Comparison of ENCODE assay signal across 21 cellular contexts in the genomic region with DNA sequence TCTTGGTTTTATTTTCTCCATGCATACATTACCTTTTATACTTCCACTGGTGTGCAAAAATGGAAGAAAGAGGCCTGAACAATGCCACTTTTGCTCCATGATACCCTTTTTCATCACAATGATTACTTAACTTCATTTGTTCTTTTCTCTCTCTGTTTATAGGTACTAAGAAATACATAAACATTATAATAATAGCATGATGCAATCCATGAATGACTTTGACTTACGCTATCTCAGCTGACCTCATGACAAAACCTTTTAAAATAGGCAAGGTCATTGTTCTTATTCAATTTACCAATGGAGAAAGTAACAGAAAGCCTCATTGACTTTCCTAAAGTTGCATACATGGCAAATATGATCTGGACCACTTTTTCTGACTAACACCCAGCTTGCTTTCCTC.
"Had no signal": no experiment of that assay in that cellular context is flagged by ENCODE, and none has a peak within 500 bp of the region (broad histone marks: within the 10 kb centered on the region; RNA-seq: fewer than 3 reads in every experiment).

No MANE protein-coding gene starts in this region.

- H3K9ac ChIP-seq: SK-N-SH had no signal

- DNase-seq: Karpas-422, KG1, MG63, NCI-H1092, NCI-H1105 treated with DMSO at 0.1 percent for 48 hours, NCI-H1417 treated with DMSO at 0.1 percent for 48 hours, NCI-H146, NCI-H1694 treated with DMSO at 0.1 percent for 48 hours, NCI-H1930, NCI-H2081, NCI-H2171, NCI-H226, NCI-H446, NCI-H510A, NCI-H524 treated with DMSO at 0.1 percent for 48 hours, NCI-H69, NCI-H774, RPMI8226, SHP77, SK-N-SH, SW 1271 had no signal

- H3K4me3 ChIP-seq: MG63 had no signal

- H3K36me3 ChIP-seq: MG63 had no signal

- H3K9me3 ChIP-seq: MG63 had no signal

- H3K4me2 ChIP-seq: SK-N-SH had no signal

- H3K27me3 ChIP-seq: MG63 had no signal
